ENCODE assay signal across 9 cellular contexts in genomic region chr9:36328798-36329411, GRCh38.
DNase-seq lines count a peak whose midpoint lies in the region; ATAC-seq and TF ChIP-seq lines count a peak whose summit lies in the region.
"Had no signal": no experiment of that assay in that cellular context is flagged by ENCODE, and none has a peak within 500 bp of the region (broad histone marks: within the 10 kb centered on the region; RNA-seq: fewer than 3 reads in every experiment).

No MANE protein-coding gene starts in this region.

- in situ Hi-C loops in astrocyte of the cerebellum (cut with HindIII; ENCODE audit: low sequenced_read_pairs) = no loop called here

- POLR2A ChIA-PET in OCI-LY7 (lab: Charles Lee) = interaction anchor here (0.7 to 1.4 kb wide), 4 partner anchors 10 to 80 kb away, joined by 3 to 6 read pairs (median 5); no protein-coding TSS in a partner anchor

- no peaks in the 10 kb centered on the region for H3K79me2 ChIP-seq in OCI-LY7 (ENCODE audit: insufficient read depth, low read depth, low read length)
- H3K79me2 ChIP-seq in smooth muscle cell (ENCODE audit: low read depth) = no peaks in the 10 kb centered on the region

- H4K20me1 ChIP-seq in OCI-LY7 (ENCODE audit: insufficient read depth, low read length) (no peaks in the 10 kb centered on the region), smooth muscle cell (ENCODE audit: low read depth) (no peaks in the 10 kb centered on the region)
- H4K20me1 ChIP-seq: BLaER1 had no signal

- no peak overlapping the region for H2AFZ ChIP-seq in OCI-LY7 (ENCODE audit: low read length)
- no peak overlapping the region for H2AFZ ChIP-seq in smooth muscle cell (ENCODE audit: low read depth)

- CTCF ChIA-PET in OCI-LY7 (lab: Charles Lee; ENCODE audit: unreplicated experiment) = no interaction called here

- H3K27me3 ChIP-seq in smooth muscle cell (ENCODE audit: low read depth) = no peaks in the 10 kb centered on the region
- H3K27me3 ChIP-seq: BLaER1 had no signal

- DNase-seq in NCI-H1417 (lab: John Stamatoyannopoulos, UW) (peak; percentile 9 to 66 (median 52)), NCI-H1417 treated with DMSO at 0.1 percent for 48 hours (lab: John Stamatoyannopoulos, UW) (no peak), HuH-7 (ENCODE audit: low spot score) (peak; percentile 74), OCI-LY7 (ENCODE audit: low spot score) (peak; percentile 78), astrocyte of the cerebellum (ENCODE audit: low read depth) (peak; percentile 60), hippocampal formation (lab: John Stamatoyannopoulos, UW) (peak; percentile 8 to 77), smooth muscle cell (lab: John Stamatoyannopoulos, UW; ENCODE audit: unreplicated experiment) (no peak)

- H3F3A ChIP-seq in smooth muscle cell (ENCODE audit: low read depth) = no peaks in the 10 kb centered on the region

- 54% methylated on average over 9 of the region's 9 CpGs for WGBS in smooth muscle cell (ENCODE audit: low lambda C conversion rate)

- H3K9me3 ChIP-seq in OCI-LY7 (ENCODE audit: low read length) (no peaks in the 10 kb centered on the region), smooth muscle cell (replicated peaks; ENCODE audit: low read depth) (no peaks in the 10 kb centered on the region)
- H3K9me3 ChIP-seq: BLaER1 had no signal

- TF ChIP-seq CTCF in OCI-LY7 (conservative IDR thresholded peaks at IDR 0.05; ENCODE audit: low read length) = peak; percentile 96
- peak; percentile 57 for TF ChIP-seq CTCF in astrocyte of the cerebellum (IDR thresholded peaks at IDR 0.05; ENCODE audit: low read depth, low read length, missing control alignments)
- peak; percentile 78 for TF ChIP-seq CTCF in smooth muscle cell (IDR thresholded peaks at IDR 0.05; ENCODE audit: borderline replicate concordance, insufficient read depth, poor library complexity, severe bottlenecking)

- H3K4me3 ChIP-seq in OCI-LY7 (ENCODE audit: low read depth, low read length, poor library complexity, severe bottlenecking) (no peak overlapping the region), astrocyte of the cerebellum (ENCODE audit: low read depth, low read length) (no peak overlapping the region), smooth muscle cell (no peak overlapping the region)
- H3K4me3 ChIP-seq: BLaER1 had no signal

- no TSS peak for BruUV-seq in OCI-LY7 (replicated peaks; lab: Mats Ljungman, UMichigan)

- H3K4me2 ChIP-seq in OCI-LY7 (ENCODE audit: low read length) (no peak overlapping the region), smooth muscle cell (no peak overlapping the region)
- H3K4me2 ChIP-seq: BLaER1 had no signal

- intact Hi-C loops in OCI-LY7 (cut with micrococcal nuclease; ENCODE audit: unreplicated experiment) = loop anchor here (1.0 to 10.0 kb wide), 3 partner anchors 80 to 224 kb away; partner anchors contain the start of gene CLTA

- H3K9me2 ChIP-seq in OCI-LY7 (ENCODE audit: insufficient read depth, low read length) = no peaks in the 10 kb centered on the region

- H3K4me1 ChIP-seq in OCI-LY7 (ENCODE audit: insufficient read depth, low read length, poor library complexity, severe bottlenecking) = no peaks in the 10 kb centered on the region
- no peaks in the 10 kb centered on the region for H3K4me1 ChIP-seq in smooth muscle cell (ENCODE audit: low read depth)
- H3K4me1 ChIP-seq: BLaER1 had no signal

- peaks cover 2% of the 10 kb centered on the region for H3K36me3 ChIP-seq in OCI-LY7 (ENCODE audit: insufficient read depth, low read length)
- H3K36me3 ChIP-seq in smooth muscle cell (ENCODE audit: low read depth) = no peaks in the 10 kb centered on the region

- ATAC-seq in GM18511 (IDR thresholded peaks at IDR 0.05; ENCODE audit: unreplicated experiment) = no peak

- no peak overlapping the region for H3K9ac ChIP-seq in smooth muscle cell (ENCODE audit: low read depth)
- H3K9ac ChIP-seq: BLaER1 had no signal

- H3K27ac ChIP-seq in OCI-LY7 (ENCODE audit: low read depth, low read length, poor library complexity, severe bottlenecking) (no peak overlapping the region), smooth muscle cell (ENCODE audit: low read depth) (no peak overlapping the region)
- H3K27ac ChIP-seq: BLaER1 had no signal

Comparison
In these comparisons a context has a peak if more than half of its experiments do, and no peak if none do; other contexts are left out.
1. DNase-seq: peak in NCI-H1417 (3 of 3), HuH-7 (single experiment), OCI-LY7 (single experiment), astrocyte of the cerebellum (single experiment) and hippocampal formation (2 of 2); none in NCI-H1417 treated with DMSO at 0.1 percent for 48 hours (single experiment) and smooth muscle cell (single experiment).
2. Peak in every context shown above with its lines, with median percentiles within 50 percentile points of each other: CTCF ChIP-seq.